Comparison of ENCODE assay signal across 11 cellular contexts in genomic region chr11:72773291-72773690, GRCh38. TPM values are rescaled to one million over a fixed set of nuclear protein-coding genes. Genes with fewer than 3 reads are reported as not detected.
A peak's percentile ranks its signal among the peaks of the same experiment; 100 is the strongest.
DNase-seq lines count a peak whose midpoint lies in the region; ATAC-seq and TF ChIP-seq lines count a peak whose summit lies in the region.
"Had no signal": no experiment of that assay in that cellular context is flagged by ENCODE, and none has a peak within 500 bp of the region (broad histone marks: within the 10 kb centered on the region; RNA-seq: fewer than 3 reads in every experiment).

No MANE protein-coding gene starts in this region.

- TF ChIP-seq CTCF in astrocyte of the cerebellum (IDR thresholded peaks at IDR 0.05; ENCODE audit: low read depth, low read length, missing control alignments), result no peak
- TF ChIP-seq CTCF in testis (IDR thresholded peaks at IDR 0.05), result no peak
- no peak for TF ChIP-seq CTCF in upper lobe of right lung (IDR thresholded peaks at IDR 0.05)

- H3K27me3 Mint-ChIP-seq in CD8-positive, alpha-beta memory T cell, result peaks cover 0 to 1% of the 10 kb centered on the region in 2 donors

- H3K27me3 ChIP-seq in testis, result no peaks in the 10 kb centered on the region
- no peaks in the 10 kb centered on the region for H3K27me3 ChIP-seq in CD8-positive, alpha-beta memory T cell (ENCODE audit: insufficient read depth, low read length, poor library complexity, severe bottlenecking)
- H3K27me3 ChIP-seq in upper lobe of right lung, result no peaks in the 10 kb centered on the region

- in situ Hi-C loops in astrocyte of the cerebellum (cut with HindIII; ENCODE audit: low sequenced_read_pairs), result no loop called here

- WGBS in testis, 2 donors, result 26 to 58% methylated on average over 5 of the region's 5 CpGs

- POLR2A ChIA-PET in CD8-positive, alpha-beta memory T cell (lab: Charles Lee), result no interaction called here

- H3K36me3 Mint-ChIP-seq in CD8-positive, alpha-beta memory T cell, result peaks cover 0 to 7% (median 0%) of the 10 kb centered on the region in 3 donors

- H3K4me3 ChIP-seq in astrocyte of the cerebellum (ENCODE audit: low read depth, low read length) (no peak overlapping the region), testis (no peak overlapping the region), upper lobe of right lung (no peak overlapping the region)
- no peak overlapping the region for H3K4me3 ChIP-seq in CD8-positive, alpha-beta memory T cell (ENCODE audit: low read length)
- H3K4me3 ChIP-seq: skin epidermis had no signal

- H3K4me3 Mint-ChIP-seq in CD8-positive, alpha-beta memory T cell, result no peak overlapping the region

- no peaks in the 10 kb centered on the region for H3K9me3 Mint-ChIP-seq in CD8-positive, alpha-beta memory T cell

- peaks cover 10% of the 10 kb centered on the region for H3K4me1 ChIP-seq in testis
- H3K4me1 ChIP-seq in CD8-positive, alpha-beta memory T cell (ENCODE audit: insufficient read depth, low read length), result peaks cover 4% of the 10 kb centered on the region
- peaks cover 12% of the 10 kb centered on the region for H3K4me1 ChIP-seq in upper lobe of right lung

- H3K4me1 Mint-ChIP-seq in CD8-positive, alpha-beta memory T cell, result peaks cover 11 to 31% (median 26%) of the 10 kb centered on the region in 3 donors

- H3K27ac ChIP-seq in testis (no peak overlapping the region), upper lobe of right lung (no peak overlapping the region)
- no peak overlapping the region for H3K27ac ChIP-seq in CD8-positive, alpha-beta memory T cell (ENCODE audit: low read depth, low read length)
- H3K27ac ChIP-seq: KMS-11 had no signal

- DNase-seq in NCI-H1436 (lab: John Stamatoyannopoulos, UW) (peak; percentile 26), NCI-H1436 treated with DMSO at 0.1 percent for 48 hours (lab: John Stamatoyannopoulos, UW) (no peak), astrocyte of the cerebellum (ENCODE audit: low read depth) (peak; percentile 71), inferior parietal cortex (ENCODE audit: extremely low spot score) (peak; percentile 51), testis (peak; percentile 42), NCI-H748 treated with DMSO at 0.1 percent for 48 hours (lab: John Stamatoyannopoulos, UW) (no peak), upper lobe of right lung (no peak)
- no peak for DNase-seq in CD8-positive, alpha-beta memory T cell
- DNase-seq: effector CD8-positive, alpha-beta T cell had no signal

- CTCF ChIA-PET in CD8-positive, alpha-beta memory T cell (lab: Charles Lee), result no interaction called here

- intact Hi-C loops in testis (cut with DNase I; ENCODE audit: low total_unique reads) (no loop called here), upper lobe of right lung (cut with DNase I) (no loop called here)

- H3K27ac Mint-ChIP-seq in CD8-positive, alpha-beta memory T cell, result peak overlapping the region in 1 of 8 donors; percentile 21

- no peak for ATAC-seq in upper lobe of right lung

- H3K9me3 ChIP-seq in testis, result no peaks in the 10 kb centered on the region
- H3K9me3 ChIP-seq in CD8-positive, alpha-beta memory T cell (ENCODE audit: low read length), result no peaks in the 10 kb centered on the region
- no peaks in the 10 kb centered on the region for H3K9me3 ChIP-seq in upper lobe of right lung

- no peaks in the 10 kb centered on the region for H3K36me3 ChIP-seq in testis (ENCODE audit: low read depth, missing control alignments)
- H3K36me3 ChIP-seq in CD8-positive, alpha-beta memory T cell (ENCODE audit: insufficient read depth, low read length), result no peaks in the 10 kb centered on the region
- H3K36me3 ChIP-seq in upper lobe of right lung, result no peaks in the 10 kb centered on the region

- TF ChIP-seq POLR2A in testis (IDR thresholded peaks at IDR 0.05), result no peak

RNA-seq across cellular contexts. Expression of gene STARD10, which starts 20.6 kb away (rescaled TPM):
- 100 to 1,000 TPM; 130 to 202 TPM for total RNA-seq in testis
- 379 TPM for polyA plus RNA-seq in testis (ENCODE audit: insufficient read depth, low read depth, low replicate concordance)
- total RNA-seq in CD8-positive, alpha-beta memory T cell, result 10 to 100 TPM; 13.8 to 15.9 TPM
- 21.8 TPM for polyA plus RNA-seq in CD8-positive, alpha-beta memory T cell
- 116 TPM for total RNA-seq in upper lobe of right lung

RNA-seq across cellular contexts. Expression of gene ARAP1, which starts 21.1 kb away (rescaled TPM):
- total RNA-seq in testis (10 to 100 TPM; 65.2 to 88.3 TPM), upper lobe of right lung (226 TPM)
- 46.9 TPM for polyA plus RNA-seq in testis (ENCODE audit: insufficient read depth, low read depth, low replicate concordance)
- total RNA-seq in CD8-positive, alpha-beta memory T cell, result 10 to 100 TPM; 61.2 to 64.0 TPM
- polyA plus RNA-seq in CD8-positive, alpha-beta memory T cell, result 39.8 TPM

RNA-seq across cellular contexts. Expression of gene ATG16L2, which starts 40.9 kb away (rescaled TPM):
- 10 to 100 TPM; 33.8 to 39.5 TPM for total RNA-seq in testis
- 16.2 TPM for polyA plus RNA-seq in testis (ENCODE audit: insufficient read depth, low read depth, low replicate concordance)
- 10 to 100 TPM; 50.3 to 53.2 TPM for total RNA-seq in CD8-positive, alpha-beta memory T cell
- polyA plus RNA-seq in CD8-positive, alpha-beta memory T cell, result 18.8 TPM
- 77.5 TPM for total RNA-seq in upper lobe of right lung

Comparison
In these comparisons a context has a peak if more than half of its experiments do, and no peak if none do; other contexts are left out.
1. DNase-seq: peak in NCI-H1436 (single experiment), astrocyte of the cerebellum (single experiment), inferior parietal cortex (single experiment) and testis (single experiment); none in NCI-H1436 treated with DMSO at 0.1 percent for 48 hours (single experiment), CD8-positive, alpha-beta memory T cell (0 of 5), NCI-H748 treated with DMSO at 0.1 percent for 48 hours (single experiment) and upper lobe of right lung (single experiment).